ENCODE assay signal across 9 cellular contexts in genomic region chr1:159177273-159177907, GRCh38. TPM values are rescaled to one million over a fixed set of nuclear protein-coding genes. Genes with fewer than 3 reads are reported as not detected.
A peak's percentile ranks its signal among the peaks of the same experiment; 100 is the strongest.
DNase-seq lines count a peak whose midpoint lies in the region; ATAC-seq, FAIRE-seq and TF ChIP-seq lines count a peak whose summit lies in the region.
"Had no signal": no experiment of that assay in that cellular context is flagged by ENCODE, and none has a peak within 500 bp of the region (broad histone marks: within the 10 kb centered on the region; RNA-seq: fewer than 3 reads in every experiment).

No MANE protein-coding gene starts in this region.

- H3K27ac ChIP-seq in sigmoid colon: no peak overlapping the region

- no peak overlapping the region for H3K4me3 ChIP-seq in adipocyte (ENCODE audit: low read length)
- no peak overlapping the region for H3K4me3 ChIP-seq in sigmoid colon

- DNase-seq in GM10248 (ENCODE audit: extremely low spot score): peak; percentile 54
- peak; percentile 81 for DNase-seq in LoVo (ENCODE audit: low spot score)
- DNase-seq in adipocyte (ENCODE audit: low read depth): peak; percentile 76
- no peak for DNase-seq in left lobe of liver (ENCODE audit: low spot score)
- DNase-seq in NCI-H2171 (lab: John Stamatoyannopoulos, UW): no peak
- DNase-seq in sigmoid colon: no peak
- DNase-seq in GM12892 (ENCODE audit: insufficient read length): no peak
- DNase-seq: stimulated activated naive B cell treated with anti-CD40 and anti-IgM and Interleukin-4, amounts not matched to agents 10 μg/mL and 1 μg/mL and 100 μg/mL, for 72 hours had no signal

- POLR2A ChIA-PET in GM10248 (lab: Yijun Ruan, JAX): no interaction called here

- H3K27me3 ChIP-seq in adipocyte (replicated peaks; ENCODE audit: control insufficient read depth, insufficient read depth, low read length): peaks cover 44% of the 10 kb centered on the region
- peaks cover 8 to 23% (median 9%) of the 10 kb centered on the region in 3 donors for H3K27me3 ChIP-seq in sigmoid colon

- TF ChIP-seq EP300 in sigmoid colon (IDR thresholded peaks at IDR 0.05): no peak

- H3K4me1 ChIP-seq in adipocyte (ENCODE audit: control insufficient read depth, insufficient read depth, low read length): no peaks in the 10 kb centered on the region
- H3K4me1 ChIP-seq in sigmoid colon: peaks cover 0 to 12% (median 5%) of the 10 kb centered on the region in 4 donors

- TF ChIP-seq POLR2A in sigmoid colon (IDR thresholded peaks at IDR 0.05) (no peak), GM12892 (IDR thresholded peaks at IDR 0.05; ENCODE audit: low read depth, low read length) (no peak)

- no peak for TF ChIP-seq CTCF in GM10248 (IDR thresholded peaks at IDR 0.05; ENCODE audit: control extremely low read depth, extremely low read depth, low read depth, missing control alignments)
- no peak for TF ChIP-seq CTCF in sigmoid colon (IDR thresholded peaks at IDR 0.05)

- H3K36me3 ChIP-seq in adipocyte (ENCODE audit: control insufficient read depth, insufficient read depth, low read length, severe bottlenecking): no peaks in the 10 kb centered on the region
- H3K36me3 ChIP-seq in sigmoid colon: no peaks in the 10 kb centered on the region

- FAIRE-seq in GM12892 (lab: Jason Lieb, UNC): no peak

- 14 to 17% methylated on average over 3 of the region's 3 CpGs for WGBS in sigmoid colon, 2 donors

- ATAC-seq in left lobe of liver (peak; percentile 92), GM18498 (IDR thresholded peaks at IDR 0.05; ENCODE audit: unreplicated experiment) (no peak)

- H3K9me3 ChIP-seq in adipocyte (ENCODE audit: control insufficient read depth, low read length): no peaks in the 10 kb centered on the region
- no peaks in the 10 kb centered on the region for H3K9me3 ChIP-seq in sigmoid colon

- intact Hi-C loops in sigmoid colon (cut with DNase I): no loop called here

- CTCF ChIA-PET in GM10248 (lab: Yijun Ruan, JAX): interaction anchor here (1.0 kb wide), 2 partner anchors 20 to 21 kb away, joined by 3 to 4 read pairs; no protein-coding TSS in a partner anchor

- no peak overlapping the region for H3K9ac ChIP-seq in adipocyte (ENCODE audit: low read length)

RNA-seq across cellular contexts. Expression of gene CADM3, which starts 6.0 kb away (rescaled TPM):
- total RNA-seq in left lobe of liver (0.20 TPM), sigmoid colon (10 to 100 TPM in 3 of 4 donors, 1 to 10 TPM in 1; 8.7 to 21.0 (median 13.1) TPM)
- polyA plus RNA-seq in sigmoid colon: 10 to 100 TPM in 1 of 3 donors, 1 to 10 TPM in 1, under 1 TPM in 1; 0.46 to 11.5 (median 7.2) TPM
- 0.23 TPM for polyA plus RNA-seq in GM12892 (2012; ENCODE audit: missing spikeins)

RNA-seq across cellular contexts. Expression of gene ACKR1, which starts 27.3 kb away (rescaled TPM):
- 0.43 TPM for total RNA-seq in left lobe of liver
- total RNA-seq in sigmoid colon: 10 to 100 TPM; 22.4 to 74.9 (median 34.1) TPM
- 10 to 100 TPM in 1 of 3 donors, 1 to 10 TPM in 2; 3.2 to 38.8 (median 9.0) TPM for polyA plus RNA-seq in sigmoid colon
- polyA plus RNA-seq in GM12892 (2012; ENCODE audit: missing spikeins): 2.1 TPM

Comparison
In these comparisons a context has a peak if more than half of its experiments do, and no peak if none do; other contexts are left out.
1. DNase-seq: peak in GM10248 (single experiment), LoVo (single experiment) and adipocyte (single experiment); none in left lobe of liver (single experiment), NCI-H2171 (single experiment), sigmoid colon (single experiment) and GM12892 (single experiment).
2. RNA of gene ACKR1, which starts 27.3 kb away (total RNA-seq): 22.4 to 74.9 TPM in sigmoid colon; 0.43 TPM in left lobe of liver (single experiment); every median in the first group is over 10 times any median in the second.